In genomic region chr17:75001915-75002843, GRCh38 we compare ENCODE assay signal across 21 cellular contexts.
"Had no signal": no experiment of that assay in that cellular context is flagged by ENCODE, and none has a peak within 500 bp of the region (broad histone marks: within the 10 kb centered on the region; RNA-seq: fewer than 3 reads in every experiment).

No MANE protein-coding gene starts in this region.

- H3K27me3 ChIP-seq: esophagus muscularis mucosa, gastroesophageal sphincter, heart left ventricle, left lung, thyroid gland had no signal

- ATAC-seq: activated CD4-positive, alpha-beta T cell treated with anti-CD3 and anti-CD28 coated beads for 36 hours; activated CD8-positive, alpha-beta memory T cell treated with anti-CD3 and anti-CD28 coated beads, Interleukin-2, amount 10 ng/mL, durations not matched to agents 7 days and 5 days; gastroesophageal sphincter; heart left ventricle; left lung; sciatic nerve had no signal

- H3K4me3 Mint-ChIP-seq: activated CD4-positive, alpha-beta T cell treated with anti-CD3 and anti-CD28 coated beads for 36 hours; activated CD8-positive, alpha-beta memory T cell treated with anti-CD3 and anti-CD28 coated beads, Interleukin-2, amount 10 ng/mL, durations not matched to agents 7 days and 5 days; central memory CD8-positive, alpha-beta T cell; mesothelial cell of epicardium; nephron; T-helper 2 cell treated with Interferon-gamma antibody and Interleukin-4, amounts not matched to agents 5 μg/mL and 100 μg/mL, for 36 hours; WTC11 had no signal

- DNase-seq: activated CD4-positive, alpha-beta T cell treated with anti-CD3 and anti-CD28 coated beads for 36 hours; activated CD4-positive, alpha-beta T cell treated with anti-CD3 and anti-CD28 coated beads, Interleukin-2, amount 50 U/mL, for 48 hours; activated CD8-positive, alpha-beta memory T cell treated with anti-CD3 and anti-CD28 coated beads, Interleukin-2, amount 10 ng/mL, durations not matched to agents 7 days and 5 days; activated naive CD4-positive, alpha-beta T cell treated with Interleukin-2 at 50 U/mL for 16 hours; anterior cingulate cortex; heart left ventricle; left lung; nucleus accumbens; stimulated activated CD4-positive, alpha-beta T cell treated with anti-CD3 and anti-CD28 coated beads, Interleukin-4, amount 100 ng/mL, for 1 hour; thyroid gland had no signal

- H3K27me3 Mint-ChIP-seq: activated CD4-positive, alpha-beta T cell treated with anti-CD3 and anti-CD28 coated beads for 36 hours had no signal

- H3K27ac ChIP-seq: coronary artery, esophagus muscularis mucosa, gastroesophageal sphincter, heart left ventricle, left lung, thyroid gland had no signal

- H3K4me1 Mint-ChIP-seq: mesothelial cell of epicardium, nephron, WTC11 had no signal

- H3K9me3 Mint-ChIP-seq: activated T-helper 2 cell treated with anti-CD3 and anti-CD28 coated beads, Interferon-gamma antibody, Interleukin-2, Interleukin-4, amounts not matched to agents 10 μg/mL and 5 μg/mL and 100 μg/mL, durations not matched to agents 14 hours and 24 hours and 36 hours; central memory CD8-positive, alpha-beta T cell; mesothelial cell of epicardium; nephron; T-helper 2 cell treated with Interferon-gamma antibody and Interleukin-4, amounts not matched to agents 5 μg/mL and 100 μg/mL, for 36 hours; WTC11 had no signal

- H3K4me3 ChIP-seq: coronary artery, esophagus muscularis mucosa, gastroesophageal sphincter, heart left ventricle, left lung, smooth muscle cell, thyroid gland had no signal

- H3K27ac Mint-ChIP-seq: activated CD4-positive, alpha-beta T cell treated with anti-CD3 and anti-CD28 coated beads for 36 hours; activated CD8-positive, alpha-beta memory T cell treated with anti-CD3 and anti-CD28 coated beads, Interleukin-2, amount 10 ng/mL, durations not matched to agents 7 days and 5 days; activated T-helper 2 cell treated with anti-CD3 and anti-CD28 coated beads, Interferon-gamma antibody, Interleukin-2, Interleukin-4, amounts not matched to agents 10 μg/mL and 5 μg/mL and 100 μg/mL, durations not matched to agents 14 hours and 24 hours and 36 hours; mesothelial cell of epicardium; nephron; T-helper 2 cell treated with Interferon-gamma antibody and Interleukin-4, amounts not matched to agents 5 μg/mL and 100 μg/mL, for 36 hours; WTC11 had no signal
